30 cellular contexts compared by ENCODE assay signal in genomic region chr17:79287743-79288142, GRCh38.
"Had no signal": no experiment of that assay in that cellular context is flagged by ENCODE, and none has a peak within 500 bp of the region (broad histone marks: within the 10 kb centered on the region; RNA-seq: fewer than 3 reads in every experiment).

No MANE protein-coding gene starts in this region.

- ATAC-seq: activated CD4-positive, alpha-beta T cell treated with anti-CD3 and anti-CD28 coated beads for 36 hours; activated CD8-positive, alpha-beta memory T cell treated with anti-CD3 and anti-CD28 coated beads, Interleukin-2, amount 10 ng/mL, durations not matched to agents 7 days and 5 days; activated CD8-positive, alpha-beta T cell treated with anti-CD3 and anti-CD28 coated beads, Interleukin-2, amount 10 ng/mL, durations not matched to agents 7 days and 5 days; esophagus mucosa; heart left ventricle had no signal

- H3K4me3 Mint-ChIP-seq: activated CD4-positive, alpha-beta memory T cell treated with anti-CD3 and anti-CD28 coated beads for 36 hours; activated CD4-positive, alpha-beta T cell treated with anti-CD3 and anti-CD28 coated beads for 36 hours; activated CD4-positive, alpha-beta T cell treated with anti-CD3 and anti-CD28 coated beads, Interleukin-2, amount 10 ng/mL, durations not matched to agents 24 days and 14 days; activated CD8-positive, alpha-beta memory T cell treated with anti-CD3 and anti-CD28 coated beads, Interleukin-2, amount 10 ng/mL, durations not matched to agents 7 days and 5 days; activated CD8-positive, alpha-beta T cell treated with anti-CD3 and anti-CD28 coated beads, Interleukin-2, amount 10 ng/mL, durations not matched to agents 7 days and 5 days; activated naive CD8-positive, alpha-beta T cell; activated T-helper 1 cell treated with anti-CD3 and anti-CD28 coated beads, Interleukin-12 subunit alpha, Interleukin-12 subunit beta, Interleukin-2, Interleukin-4 antibody, amounts not matched to agents 30 ng/mL and 10 ng/mL and 1 ng/mL, durations not matched to agents 14 hours and 24 hours and 36 hours; brain; endodermal cell had no signal

- H3K36me3 ChIP-seq: ascending aorta, breast epithelium, cardiac muscle cell, colonic mucosa, heart left ventricle had no signal

- H3K36me3 Mint-ChIP-seq: activated CD4-positive, alpha-beta memory T cell treated with anti-CD3 and anti-CD28 coated beads for 36 hours; activated CD8-positive, alpha-beta memory T cell treated with anti-CD3 and anti-CD28 coated beads, Interleukin-2, amount 10 ng/mL, durations not matched to agents 7 days and 5 days; activated naive CD8-positive, alpha-beta T cell; brain had no signal

- DNase-seq: activated CD4-positive, alpha-beta memory T cell treated with anti-CD3 and anti-CD28 coated beads for 36 hours; activated CD4-positive, alpha-beta T cell treated with anti-CD3 and anti-CD28 coated beads for 36 hours; activated CD4-positive, alpha-beta T cell treated with anti-CD3 and anti-CD28 coated beads, Interleukin-2, amount 10 ng/mL, durations not matched to agents 24 days and 14 days; activated CD4-positive, CD25-positive, alpha-beta regulatory T cell; activated CD4-positive, CD25-positive, alpha-beta regulatory T cell treated with anti-CD3 and anti-CD28 coated beads, Interleukin-2, amount 50 U/mL, for 72 hours; activated CD8-positive, alpha-beta memory T cell treated with anti-CD3 and anti-CD28 coated beads, Interleukin-2, amount 10 ng/mL, durations not matched to agents 7 days and 5 days; activated CD8-positive, alpha-beta memory T cell treated with anti-CD3 and anti-CD28 coated beads, Interleukin-2, amount 50 U/mL, for 4 hours; activated CD8-positive, alpha-beta T cell treated with anti-CD3 and anti-CD28 coated beads, Interleukin-2, amount 10 ng/mL, durations not matched to agents 7 days and 5 days; activated gamma-delta T cell; activated naive CD4-positive, alpha-beta T cell; activated naive CD4-positive, alpha-beta T cell treated with anti-CD3 and anti-CD28 coated beads, Interleukin-2, amount 50 U/mL, for 16 hours; activated T-cell treated with anti-CD3 and anti-CD28 coated beads, Interleukin-2, amount 50 U/mL, for 1 hour; activated T-cell treated with anti-CD3 and anti-CD28 coated beads, Interleukin-2, amount 50 U/mL, for 48 hours; amniotic stem cell; central memory CD4-positive, alpha-beta T cell; cerebellar nuclear complex; colonic mucosa; effector memory CD4-positive, alpha-beta T cell; endodermal cell; foreskin fibroblast; T-helper 2 cell had no signal

- FAIRE-seq: frontal cortex had no signal

- H3K27ac ChIP-seq: ascending aorta, breast epithelium, cardiac muscle cell, colonic mucosa, heart left ventricle had no signal

- H3K9me3 ChIP-seq: ascending aorta, breast epithelium, colonic mucosa, heart left ventricle had no signal

- H3K27me3 Mint-ChIP-seq: activated CD4-positive, alpha-beta T cell treated with anti-CD3 and anti-CD28 coated beads, Interleukin-2, amount 10 ng/mL, durations not matched to agents 24 days and 14 days had no signal

- H3K27me3 ChIP-seq: ascending aorta, colonic mucosa had no signal

- H3K4me1 ChIP-seq: ascending aorta, breast epithelium, colonic mucosa, heart left ventricle had no signal

- H3K9me3 Mint-ChIP-seq: activated CD4-positive, alpha-beta memory T cell treated with anti-CD3 and anti-CD28 coated beads for 36 hours; activated CD4-positive, alpha-beta T cell treated with anti-CD3 and anti-CD28 coated beads, Interleukin-2, amount 10 ng/mL, durations not matched to agents 24 days and 14 days; activated T-helper 1 cell treated with anti-CD3 and anti-CD28 coated beads, Interleukin-12 subunit alpha, Interleukin-12 subunit beta, Interleukin-2, Interleukin-4 antibody, amounts not matched to agents 30 ng/mL and 10 ng/mL and 1 ng/mL, durations not matched to agents 14 hours and 24 hours and 36 hours; brain; endodermal cell had no signal

- H3K4me3 ChIP-seq: ascending aorta, breast epithelium, cardiac muscle cell, colonic mucosa, heart left ventricle had no signal

- H3K27ac Mint-ChIP-seq: activated CD4-positive, alpha-beta memory T cell treated with anti-CD3 and anti-CD28 coated beads for 36 hours; activated CD4-positive, alpha-beta T cell treated with anti-CD3 and anti-CD28 coated beads for 36 hours; activated CD4-positive, alpha-beta T cell treated with anti-CD3 and anti-CD28 coated beads, Interleukin-2, amount 10 ng/mL, durations not matched to agents 24 days and 14 days; activated CD8-positive, alpha-beta memory T cell treated with anti-CD3 and anti-CD28 coated beads, Interleukin-2, amount 10 ng/mL, durations not matched to agents 7 days and 5 days; activated CD8-positive, alpha-beta T cell treated with anti-CD3 and anti-CD28 coated beads, Interleukin-2, amount 10 ng/mL, durations not matched to agents 7 days and 5 days; activated naive CD8-positive, alpha-beta T cell; activated T-helper 1 cell treated with anti-CD3 and anti-CD28 coated beads, Interleukin-12 subunit alpha, Interleukin-12 subunit beta, Interleukin-2, Interleukin-4 antibody, amounts not matched to agents 30 ng/mL and 10 ng/mL and 1 ng/mL, durations not matched to agents 14 hours and 24 hours and 36 hours; brain; endodermal cell had no signal

- H3K4me1 Mint-ChIP-seq: activated CD4-positive, alpha-beta T cell treated with anti-CD3 and anti-CD28 coated beads for 36 hours; activated CD4-positive, alpha-beta T cell treated with anti-CD3 and anti-CD28 coated beads, Interleukin-2, amount 10 ng/mL, durations not matched to agents 24 days and 14 days; activated CD8-positive, alpha-beta memory T cell treated with anti-CD3 and anti-CD28 coated beads, Interleukin-2, amount 10 ng/mL, durations not matched to agents 7 days and 5 days had no signal
